17 cellular contexts compared by ENCODE assay signal in the genomic region with DNA sequence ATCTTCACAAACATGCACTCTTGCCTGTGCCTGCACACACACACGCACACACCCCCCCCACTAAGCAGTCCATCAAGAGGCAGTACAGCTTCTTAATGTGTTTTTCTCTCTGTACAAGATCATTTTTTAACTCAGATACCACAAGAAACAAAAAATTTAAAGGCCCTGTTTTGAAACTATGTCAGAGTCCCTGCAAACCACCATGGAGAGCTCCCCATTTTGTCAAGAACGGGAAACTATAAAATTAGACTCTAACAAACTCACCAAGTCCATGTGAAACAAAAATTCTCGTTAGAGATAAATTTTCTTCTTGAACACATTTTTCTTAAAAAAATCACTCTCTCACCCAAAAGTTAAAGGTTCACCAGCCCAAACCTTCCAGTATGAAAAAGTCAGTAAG.
DNase-seq lines count a peak whose midpoint lies in the region; FAIRE-seq and TF ChIP-seq lines count a peak whose summit lies in the region.
"Had no signal": no experiment of that assay in that cellular context is flagged by ENCODE, and none has a peak within 500 bp of the region (broad histone marks: within the 10 kb centered on the region; RNA-seq: fewer than 3 reads in every experiment).

No MANE protein-coding gene starts in this region.

- H3K79me1 ChIP-seq in H1 (ENCODE audit: low read depth, low read length), result no peaks in the 10 kb centered on the region; the same call in 1 of the 2 replicates

- TF ChIP-seq CTCF in H1 (IDR thresholded peaks at IDR 0.05; ENCODE audit: control extremely low read depth in 1 of 3, insufficient read depth in 1 of 3, low read depth in 1 of 3, low read length in 3 of 3) (no peak), osteoblast (IDR thresholded peaks at IDR 0.05; ENCODE audit: extremely low read depth, low read depth, low read length) (no peak)

- no peak overlapping the region for H3K4ac ChIP-seq in H1 (replicated peaks; ENCODE audit: insufficient read length, low read depth, low read length)

- H3K56ac ChIP-seq in H1 (replicated peaks; ENCODE audit: insufficient read length, low read depth, low read length), result no peak overlapping the region

- no peaks in the 10 kb centered on the region for H3K9me3 ChIP-seq in H1 (ENCODE audit: insufficient read depth in 2 of 2, low read depth in 1 of 2, low read length in 1 of 2)
- H3K9me3 ChIP-seq in osteoblast (ENCODE audit: low read depth, low read length), result peaks cover 2% of the 10 kb centered on the region
- H3K9me3 ChIP-seq: BLaER1, Caco-2 had no signal

- H2BK20ac ChIP-seq in H1 (ENCODE audit: low read length), result no peak overlapping the region

- peak overlapping the region; percentile 58; the same call in 1 of the 2 replicates for H2BK5ac ChIP-seq in H1 (ENCODE audit: low read depth, low read length)

- H2BK120ac ChIP-seq in H1 (replicated peaks; ENCODE audit: low read depth, low read length), result peak overlapping the region; percentile 75

- no peak overlapping the region for H3K27ac ChIP-seq in H1 (ENCODE audit: low read depth, low read length)
- H3K27ac ChIP-seq in osteoblast (ENCODE audit: low read depth, low read length), result no peak overlapping the region
- H3K27ac ChIP-seq: BLaER1 had no signal

- H3K9ac ChIP-seq in H1 (replicated peaks in 1 of 4; ENCODE audit: extremely low read depth in 1 of 4, low read depth in 3 of 4, low read length in 3 of 4), result no peak overlapping the region
- H3K9ac ChIP-seq: BLaER1 had no signal

- TF ChIP-seq RAD21 in H1 (IDR thresholded peaks at IDR 0.05 in 1 of 2, conservative IDR thresholded peaks at IDR 0.05 in 1 of 2; ENCODE audit: low read depth in 2 of 2, low read length in 2 of 2), result no peak

- no peak for FAIRE-seq in H1 (lab: Jason Lieb, UNC)
- FAIRE-seq: GM12891 had no signal

- CTCF ChIA-PET in H1 (lab: Charles Lee; ENCODE audit: partially characterized antibody), result no interaction called here

- H3K23ac ChIP-seq in H1 (ENCODE audit: insufficient read length), result no peak overlapping the region

- no peak overlapping the region for H4K5ac ChIP-seq in H1 (ENCODE audit: insufficient read length, low read depth, low read length)

- H2BK12ac ChIP-seq in H1 (ENCODE audit: low read depth, low read length), result no peak overlapping the region; the same call in 1 of the 2 replicates

- H3K14ac ChIP-seq in H1 (ENCODE audit: insufficient read length), result no peak overlapping the region

- H3K79me2 ChIP-seq in H1 (ENCODE audit: control insufficient read depth in 1 of 2, insufficient read depth in 2 of 2, low read length in 2 of 2) (peaks cover 0 to 92% of the 10 kb centered on the region in 2 experiments; a peak in 3 of 4 replicates), osteoblast (ENCODE audit: insufficient read depth, low read length) (no peaks in the 10 kb centered on the region)

- no peak overlapping the region for H2BK15ac ChIP-seq in H1 (ENCODE audit: low read length)

- no peak for TF ChIP-seq EP300 in H1 (IDR thresholded peaks at IDR 0.05; ENCODE audit: borderline replicate concordance in 1 of 2, low read depth in 2 of 2, low read length in 2 of 2)

- H2AK5ac ChIP-seq in H1 (ENCODE audit: low read depth, low read length), result no peak overlapping the region

- H3K23me2 ChIP-seq in H1 (ENCODE audit: low read depth, low read length), result no peaks in the 10 kb centered on the region

- WGBS in H1 (ENCODE audit: extremely low coverage in 1 of 2, insufficient coverage in 1 of 2, insufficient read length in 1 of 2, insufficient replicate concordance in 2 of 2, low coverage in 1 of 2, low lambda C conversion rate in 2 of 2, missing lambda C conversion rate in 1 of 2), 2 experiments, result 76% methylated on average over 3 of the region's 3 CpGs; no CpG with 5 or more reads in 1 of the 2 experiments

- H3K18ac ChIP-seq in H1 (ENCODE audit: extremely low read depth, low read length), result peak overlapping the region; percentile 55; the same call in 1 of the 2 replicates

- POLR2A ChIA-PET in H1 (lab: Charles Lee; ENCODE audit: partially characterized antibody), result interaction anchor here (0.6 to 1.3 kb wide), 4 partner anchors 11 to 1660 kb away, joined by 3 to 4 read pairs (median 3); no protein-coding TSS in a partner anchor

- no peak overlapping the region for H4K91ac ChIP-seq in H1 (replicated peaks; ENCODE audit: insufficient read length, low read length)

- peak; percentile 43 for DNase-seq in NCI-H1694 treated with DMSO at 0.1 percent for 48 hours (lab: John Stamatoyannopoulos, UW)
- no peak for DNase-seq in NCI-H1694 (lab: John Stamatoyannopoulos, UW)
- peak; percentile 41 for DNase-seq in NCI-H82 (lab: John Stamatoyannopoulos, UW)
- DNase-seq in H1 (ENCODE audit: low read depth in 1 of 2, low spot score in 2 of 2), result no peak
- no peak for DNase-seq in stimulated activated CD4-positive, alpha-beta T cell treated with anti-CD3 and anti-CD28 coated beads, Interleukin-4, amount 100 ng/mL, for 1 hour
- DNase-seq in activated CD4-positive, alpha-beta T cell treated with anti-CD3 and anti-CD28 coated beads, Interleukin-2, amount 50 U/mL, for 48 hours, result no peak
- no peak for DNase-seq in osteoblast (ENCODE audit: insufficient read length, low spot score, missing footprints)
- DNase-seq: 8988T; AML-193; Caco-2; CD8-positive, alpha-beta memory T cell; DMS79; GOT3; HCEC 1CT; KG1 had no signal

- H2AFZ ChIP-seq in H1 (ENCODE audit: low read length) (no peak overlapping the region), osteoblast (ENCODE audit: low read length) (no peak overlapping the region)

- H3K4me2 ChIP-seq in H1 (ENCODE audit: insufficient read depth in 1 of 2, low read depth in 2 of 2, low read length in 2 of 2) (peak overlapping the region in 1 of 2 experiments; percentile 63; a peak in 1 of 4 replicates), osteoblast (ENCODE audit: insufficient read depth, low read length) (no peak overlapping the region)
- H3K4me2 ChIP-seq: BLaER1 had no signal

- H3K36me3 ChIP-seq in H1 (ENCODE audit: control insufficient read depth in 2 of 4, insufficient read depth in 4 of 4, low read length in 3 of 4) (no peaks in the 10 kb centered on the region), osteoblast (ENCODE audit: insufficient read depth, low read length) (no peaks in the 10 kb centered on the region)
- H3K36me3 ChIP-seq: BLaER1 had no signal

- H4K8ac ChIP-seq in H1 (ENCODE audit: extremely low read depth, insufficient read depth, low read length), result no peak overlapping the region

- no peak for TF ChIP-seq POLR2A in H1 (IDR thresholded peaks at IDR 0.05; ENCODE audit: control extremely low read depth in 1 of 2, low read depth in 2 of 2, low read length in 2 of 2)

- H4K20me1 ChIP-seq in H1 (replicated peaks in 1 of 2; ENCODE audit: control insufficient read depth in 1 of 2, insufficient read depth in 2 of 2, low read length in 2 of 2), result no peaks in the 10 kb centered on the region
- H4K20me1 ChIP-seq in osteoblast (ENCODE audit: insufficient read depth, low read length), result no peaks in the 10 kb centered on the region
- H4K20me1 ChIP-seq: BLaER1 had no signal

- H3K4me1 ChIP-seq in H1 (replicated peaks in 1 of 4; ENCODE audit: control insufficient read depth in 3 of 4, insufficient read depth in 4 of 4, low read length in 3 of 4) (peaks cover 7 to 41% (median 25%) of the 10 kb centered on the region in 4 experiments; a peak in 6 of 7 replicates), osteoblast (ENCODE audit: insufficient read depth, low read length) (no peaks in the 10 kb centered on the region)
- H3K4me1 ChIP-seq: BLaER1, Caco-2 had no signal

- H3K27me3 ChIP-seq in H1 (replicated peaks in 1 of 4; ENCODE audit: control insufficient read depth in 3 of 4, extremely low read depth in 1 of 4, insufficient read depth in 3 of 4, low read length in 3 of 4) (no peaks in the 10 kb centered on the region), osteoblast (ENCODE audit: insufficient read depth, low read length) (no peaks in the 10 kb centered on the region)
- H3K27me3 ChIP-seq: BLaER1 had no signal

- H3K4me3 ChIP-seq in H1 (ENCODE audit: extremely low read depth in 1 of 4, insufficient read depth in 2 of 4, low read depth in 3 of 4, low read length in 4 of 4), result peak overlapping the region in 1 of 4 experiments; percentile 47; a peak in 1 of 8 replicates
- no peak overlapping the region for H3K4me3 ChIP-seq in osteoblast (ENCODE audit: insufficient read depth, low read length)
- H3K4me3 ChIP-seq: BLaER1 had no signal

Comparison
In these comparisons a context has a peak if more than half of its experiments do, and no peak if none do; other contexts are left out.
1. DNase-seq: peak in NCI-H1694 treated with DMSO at 0.1 percent for 48 hours (single experiment) and NCI-H82 (single experiment); none in NCI-H1694 (single experiment), H1 (0 of 2), stimulated activated CD4-positive, alpha-beta T cell treated with anti-CD3 and anti-CD28 coated beads, Interleukin-4, amount 100 ng/mL, for 1 hour (single experiment), activated CD4-positive, alpha-beta T cell treated with anti-CD3 and anti-CD28 coated beads, Interleukin-2, amount 50 U/mL, for 48 hours (0 of 2) and osteoblast (single experiment).